20 cellular contexts compared by ENCODE assay signal in genomic region chr7:19964198-19964597, GRCh38.
DNase-seq lines count a peak whose midpoint lies in the region; ATAC-seq and TF ChIP-seq lines count a peak whose summit lies in the region.
"Had no signal": no experiment of that assay in that cellular context is flagged by ENCODE, and none has a peak within 500 bp of the region (broad histone marks: within the 10 kb centered on the region; RNA-seq: fewer than 3 reads in every experiment).

No MANE protein-coding gene starts in this region.

- 41 to 53% (median 48%) methylated on average over 1 of the region's 1 CpG for WGBS in ovary, 3 donors

- no peak for ATAC-seq in GM18867 (IDR thresholded peaks at IDR 0.05; ENCODE audit: unreplicated experiment)
- no peak for ATAC-seq in GM21381 (IDR thresholded peaks at IDR 0.05; ENCODE audit: unreplicated experiment)
- ATAC-seq: activated T-cell treated with anti-CD3 and anti-CD28 coated beads, Interleukin-2, amount 50 U/mL, for 72 hours; right lobe of liver; upper lobe of right lung had no signal

- H3K4me1 ChIP-seq in ovary (ENCODE audit: insufficient read depth) = no peaks in the 10 kb centered on the region
- H3K4me1 ChIP-seq: right lobe of liver, stomach, upper lobe of right lung had no signal

- no peak overlapping the region for H3K4me3 ChIP-seq in ovary
- H3K4me3 ChIP-seq: BLaER1 treated with 17β-estradiol and CSF1 and Interleukin-3, amounts not matched to agents 10 nM and 100 nM; MG63; right lobe of liver; stomach; upper lobe of right lung had no signal

- no peak overlapping the region for H3K27ac ChIP-seq in ovary
- H3K27ac ChIP-seq: BLaER1 treated with 17β-estradiol and CSF1 and Interleukin-3, amounts not matched to agents 10 nM and 100 nM; right lobe of liver; stomach; upper lobe of right lung had no signal

- no peak for TF ChIP-seq POLR2A in ovary (IDR thresholded peaks at IDR 0.05)

- no peaks in the 10 kb centered on the region for H3K36me3 ChIP-seq in ovary
- H3K36me3 ChIP-seq: BLaER1 treated with 17β-estradiol and CSF1 and Interleukin-3, amounts not matched to agents 10 nM and 100 nM; MG63; right lobe of liver; stomach; upper lobe of right lung had no signal

- no peak for TF ChIP-seq CTCF in ovary (IDR thresholded peaks at IDR 0.05)

- intact Hi-C loops in ovary (cut with DNase I) = no loop called here

- H3K9me3 ChIP-seq in ovary = no peaks in the 10 kb centered on the region
- H3K9me3 ChIP-seq: BLaER1 treated with 17β-estradiol and CSF1 and Interleukin-3, amounts not matched to agents 10 nM and 100 nM; MG63; right lobe of liver; SK-N-SH; stomach; upper lobe of right lung had no signal

- TF ChIP-seq EP300 in ovary (IDR thresholded peaks at IDR 0.05) = no peak

- DNase-seq in AG20443 (ENCODE audit: low spot score) = peak; percentile 71
- DNase-seq in LHCN-M2 (ENCODE audit: low read depth) = peak; percentile 41
- DNase-seq in fibroblast of gingiva (ENCODE audit: low read depth) = peak; percentile 70
- DNase-seq in occipital lobe (lab: John Stamatoyannopoulos, UW) = peak; percentile 1
- DNase-seq in NCI-H82 treated with DMSO at 0.1 percent for 48 hours (lab: John Stamatoyannopoulos, UW; ENCODE audit: unreplicated experiment) = no peak
- DNase-seq in ovary = no peak
- DNase-seq: activated CD4-positive, CD25-positive, alpha-beta regulatory T cell; activated naive CD4-positive, alpha-beta T cell treated with anti-CD3 and anti-CD28 coated beads, Interleukin-2, amount 50 U/mL, for 16 hours; activated T-cell treated with anti-CD3 and anti-CD28 coated beads, Interleukin-2, amount 50 U/mL, for 72 hours; dermis blood vessel endothelial cell; MG63; NCI-H1436 treated with DMSO at 0.1 percent for 48 hours; right lobe of liver; SK-N-SH; stimulated activated CD4-positive, alpha-beta T cell treated with anti-CD3 and anti-CD28 coated beads, Interleukin-2, amount 100 ng/mL, for 24 hours; stomach; upper lobe of right lung had no signal

- no peaks in the 10 kb centered on the region for H3K27me3 ChIP-seq in ovary
- H3K27me3 ChIP-seq: BLaER1 treated with 17β-estradiol and CSF1 and Interleukin-3, amounts not matched to agents 10 nM and 100 nM; MG63; right lobe of liver; stomach; upper lobe of right lung had no signal

Comparison
In these comparisons a context has a peak if more than half of its experiments do, and no peak if none do; other contexts are left out.
1. DNase-seq: peak in AG20443 (single experiment), LHCN-M2 (single experiment), fibroblast of gingiva (single experiment) and occipital lobe (single experiment); none in NCI-H82 treated with DMSO at 0.1 percent for 48 hours (single experiment) and ovary (0 of 5).